ENCODE assay signal across 17 cellular contexts in genomic region chr7:27863866-27864265, GRCh38.
DNase-seq lines count a peak whose midpoint lies in the region; ATAC-seq and TF ChIP-seq lines count a peak whose summit lies in the region.
"Had no signal": no experiment of that assay in that cellular context is flagged by ENCODE, and none has a peak within 500 bp of the region (broad histone marks: within the 10 kb centered on the region; RNA-seq: fewer than 3 reads in every experiment).

No MANE protein-coding gene starts in this region.

- no peaks in the 10 kb centered on the region for H3K9me3 Mint-ChIP-seq in neural progenitor cell
- H3K9me3 Mint-ChIP-seq: CD8-positive, alpha-beta T cell had no signal

- H3K9ac ChIP-seq in neural progenitor cell = no peak overlapping the region

- peaks cover 2% of the 10 kb centered on the region for H3K27me3 Mint-ChIP-seq in neural progenitor cell (ENCODE audit: insufficient read depth, low read depth)

- no peak overlapping the region for H3K4me2 ChIP-seq in neural progenitor cell

- H3K27ac ChIP-seq in neural progenitor cell = no peak overlapping the region

- ATAC-seq in SK-N-SH treated with all-trans-retinoic acid at 6 μM for 48 hours = peak; percentile 72
- no peak for ATAC-seq in HG03039 (IDR thresholded peaks at IDR 0.05; ENCODE audit: unreplicated experiment)
- ATAC-seq: CD8-positive, alpha-beta T cell; left ventricle myocardium superior had no signal

- no peak overlapping the region for H2AFZ ChIP-seq in neural progenitor cell (replicated peaks)

- peaks cover 16% of the 10 kb centered on the region for H3K4me1 Mint-ChIP-seq in neural progenitor cell

- H3K9me3 ChIP-seq in neural progenitor cell (ENCODE audit: low read depth) = no peaks in the 10 kb centered on the region

- no peaks in the 10 kb centered on the region for H3K27me3 ChIP-seq in neural progenitor cell

- DNase-seq in EH (ENCODE audit: low read depth) = peak; percentile 34
- peak; percentile 21 for DNase-seq in dedifferentiated amniotic fluid mesenchymal stem cell (ENCODE audit: extremely low spot score)
- peak; percentile 25 for DNase-seq in neural progenitor cell (ENCODE audit: low spot score)
- DNase-seq in cortex of kidney (lab: John Stamatoyannopoulos, UW) = no peak
- DNase-seq in DMS 273 treated with DMSO at 0.1 percent for 48 hours (lab: John Stamatoyannopoulos, UW) = no peak
- DNase-seq in GM19240 (ENCODE audit: insufficient read length, low spot score) = no peak
- DNase-seq: activated CD4-positive, CD25-positive, alpha-beta regulatory T cell treated with anti-CD3 and anti-CD28 coated beads, Interleukin-2, amount 50 U/mL, for 72 hours; CD8-positive, alpha-beta T cell; GOT3; left ventricle myocardium superior; NCI-H1694; NCI-H446; posterior cingulate gyrus; stimulated activated naive CD4-positive, alpha-beta T cell treated with Interleukin-2 at 50 U/mL for 16 hours had no signal

- no peak overlapping the region for H3K27ac Mint-ChIP-seq in neural progenitor cell
- H3K27ac Mint-ChIP-seq: CD8-positive, alpha-beta T cell had no signal

- H3K79me2 ChIP-seq in neural progenitor cell (ENCODE audit: low read depth) = no peaks in the 10 kb centered on the region

- H3K4me1 ChIP-seq in neural progenitor cell = no peaks in the 10 kb centered on the region

- no peaks in the 10 kb centered on the region for H4K20me1 ChIP-seq in neural progenitor cell (ENCODE audit: low read depth)

- no peak for TF ChIP-seq CTCF in neural progenitor cell (IDR thresholded peaks at IDR 0.05)

- H3F3A ChIP-seq in neural progenitor cell (ENCODE audit: low read depth) = no peaks in the 10 kb centered on the region

- H3K36me3 ChIP-seq in neural progenitor cell = no peaks in the 10 kb centered on the region

- no peak overlapping the region for H3K4me3 ChIP-seq in neural progenitor cell

- H3K36me3 Mint-ChIP-seq in neural progenitor cell = no peaks in the 10 kb centered on the region
- H3K36me3 Mint-ChIP-seq: CD8-positive, alpha-beta T cell had no signal

- H3K4me3 Mint-ChIP-seq in neural progenitor cell = no peak overlapping the region
- H3K4me3 Mint-ChIP-seq: brain; CD8-positive, alpha-beta T cell had no signal

TF ChIP-seq in SK-N-SH treated with all-trans-retinoic acid at 6 μM for 48 hours, 23 proteins besides CTCF, POLR2A, EP300 and RAD21:
- TF ChIP-seq ISL1 (CRISPR knock-in tag; IDR thresholded peaks at IDR 0.05) (no peak), GLIS3 (CRISPR knock-in tag; IDR thresholded peaks at IDR 0.05) (no peak), PATZ1 (CRISPR knock-in tag; IDR thresholded peaks at IDR 0.05; ENCODE audit: borderline replicate concordance) (no peak), POU6F1 (CRISPR knock-in tag; IDR thresholded peaks at IDR 0.05; ENCODE audit: borderline replicate concordance, low read depth) (no peak), ZC3H10 (CRISPR knock-in tag; IDR thresholded peaks at IDR 0.05) (no peak), RARB (CRISPR knock-in tag; IDR thresholded peaks at IDR 0.05) (no peak), ZFP30 (CRISPR knock-in tag; IDR thresholded peaks at IDR 0.05) (no peak), OSR1 (CRISPR knock-in tag; IDR thresholded peaks at IDR 0.05) (no peak), ESRRG (CRISPR knock-in tag; IDR thresholded peaks at IDR 0.05) (no peak), BACH2 (CRISPR knock-in tag; IDR thresholded peaks at IDR 0.05; ENCODE audit: borderline replicate concordance) (no peak), SNAI2 (CRISPR knock-in tag; IDR thresholded peaks at IDR 0.05) (no peak)
TF ChIP-seq in SK-N-SH treated with all-trans-retinoic acid at 6 μM for 48 hours: peak in this region for 0.

Comparison
In these comparisons a context has a peak if more than half of its experiments do, and no peak if none do; other contexts are left out.
1. DNase-seq: peak in EH (single experiment), dedifferentiated amniotic fluid mesenchymal stem cell (single experiment) and neural progenitor cell (single experiment); none in cortex of kidney (single experiment), DMS 273 treated with DMSO at 0.1 percent for 48 hours (single experiment) and GM19240 (single experiment).